21 cellular contexts compared by ENCODE assay signal in the genomic region with DNA sequence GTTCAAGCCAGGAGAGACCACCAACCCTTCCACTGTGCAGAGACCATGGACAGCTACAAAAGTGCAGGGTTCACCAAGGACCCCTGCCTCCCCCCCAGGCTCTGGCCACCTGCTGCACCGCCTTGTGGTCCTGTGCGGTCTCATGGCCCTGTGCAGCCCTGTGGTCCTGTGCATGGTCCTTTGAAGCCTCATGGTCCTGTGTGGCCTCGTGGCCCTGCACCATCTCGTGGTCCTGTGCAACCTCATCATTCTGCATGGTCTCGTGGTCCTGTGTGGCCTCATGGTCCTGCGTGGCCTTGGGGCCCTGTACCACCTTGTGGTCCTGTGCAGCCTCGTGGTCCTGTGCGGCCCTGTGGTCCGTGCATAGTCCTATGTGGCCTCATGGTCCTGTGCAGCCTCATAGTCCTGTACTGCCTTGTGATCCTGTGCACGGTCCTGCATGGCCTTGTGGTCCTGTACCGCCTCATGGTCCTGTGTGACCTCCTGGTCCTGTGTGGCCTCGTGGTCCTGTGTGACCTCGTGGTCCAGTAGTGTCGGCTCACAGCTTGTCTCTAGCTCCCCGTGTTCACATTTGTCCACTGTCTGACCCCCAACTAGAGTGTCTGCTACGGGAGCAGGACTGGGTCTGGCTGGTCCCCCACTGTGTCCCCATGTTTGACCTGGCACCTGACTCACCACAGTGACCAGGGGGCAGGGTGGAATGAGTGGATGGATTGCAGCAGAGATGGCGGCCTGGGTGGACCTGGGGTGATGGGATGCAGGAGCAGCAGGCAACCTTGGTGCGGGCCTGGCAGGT. TPM values are rescaled to one million over a fixed set of nuclear protein-coding genes. Genes with fewer than 3 reads are reported as not detected.
"Had no signal": no experiment of that assay in that cellular context is flagged by ENCODE, and none has a peak within 500 bp of the region (broad histone marks: within the 10 kb centered on the region; RNA-seq: fewer than 3 reads in every experiment).

No MANE protein-coding gene starts in this region.

- H3K4me3 Mint-ChIP-seq: central memory CD8-positive, alpha-beta T cell; stimulated activated naive CD8-positive, alpha-beta T cell treated with anti-CD3 and anti-CD28 coated beads, Interleukin-15, Interleukin-2, amounts not matched to agents 100 ng/mL and 50 ng/mL, for 24 hours had no signal

- DNase-seq: activated CD4-positive, CD25-positive, alpha-beta regulatory T cell treated with anti-CD3 and anti-CD28 coated beads, Interleukin-2, amount 50 U/mL, for 72 hours; activated naive CD4-positive, alpha-beta T cell; activated T-cell treated with anti-CD3 and anti-CD28 coated beads for 4 hours; cortex of kidney; effector CD4-positive, alpha-beta T cell; esophagus squamous epithelium; hippocampal formation; midbrain; T-helper 1 cell; T1000; testis had no signal

- H3K4me3 ChIP-seq: esophagus squamous epithelium, lung, skin epidermis, testis had no signal

- H3K4me1 Mint-ChIP-seq: central memory CD8-positive, alpha-beta T cell had no signal

- H3K27me3 Mint-ChIP-seq: stimulated activated naive CD8-positive, alpha-beta T cell treated with anti-CD3 and anti-CD28 coated beads, Interleukin-15, Interleukin-2, amounts not matched to agents 100 ng/mL and 50 ng/mL, for 24 hours had no signal

- H3K27ac Mint-ChIP-seq: stimulated activated naive CD8-positive, alpha-beta T cell treated with anti-CD3 and anti-CD28 coated beads, Interleukin-15, Interleukin-2, amounts not matched to agents 100 ng/mL and 50 ng/mL, for 24 hours had no signal

- H3K36me3 ChIP-seq: esophagus squamous epithelium had no signal

- H3K27ac ChIP-seq: esophagus squamous epithelium, parathyroid adenoma, skin epidermis, testis had no signal

- ATAC-seq: SK-N-SH treated with all-trans-retinoic acid at 6 μM for 48 hours had no signal

- H3K9me3 ChIP-seq: esophagus squamous epithelium, testis had no signal

- H3K9me3 Mint-ChIP-seq: central memory CD8-positive, alpha-beta T cell; stimulated activated naive CD8-positive, alpha-beta T cell treated with anti-CD3 and anti-CD28 coated beads, Interleukin-15, Interleukin-2, amounts not matched to agents 100 ng/mL and 50 ng/mL, for 24 hours had no signal

- H3K27me3 ChIP-seq: testis had no signal

- H3K4me1 ChIP-seq: esophagus squamous epithelium, parathyroid adenoma had no signal

RNA-seq across cellular contexts. Expression of gene OTOS, which starts 20.0 kb away (rescaled TPM):
- total RNA-seq: esophagus squamous epithelium, fibroblast of villous mesenchyme, kidney epithelial cell, lung, myocyte, ureter had no signal
- polyA plus RNA-seq: lung had no signal
